In the genomic region with DNA sequence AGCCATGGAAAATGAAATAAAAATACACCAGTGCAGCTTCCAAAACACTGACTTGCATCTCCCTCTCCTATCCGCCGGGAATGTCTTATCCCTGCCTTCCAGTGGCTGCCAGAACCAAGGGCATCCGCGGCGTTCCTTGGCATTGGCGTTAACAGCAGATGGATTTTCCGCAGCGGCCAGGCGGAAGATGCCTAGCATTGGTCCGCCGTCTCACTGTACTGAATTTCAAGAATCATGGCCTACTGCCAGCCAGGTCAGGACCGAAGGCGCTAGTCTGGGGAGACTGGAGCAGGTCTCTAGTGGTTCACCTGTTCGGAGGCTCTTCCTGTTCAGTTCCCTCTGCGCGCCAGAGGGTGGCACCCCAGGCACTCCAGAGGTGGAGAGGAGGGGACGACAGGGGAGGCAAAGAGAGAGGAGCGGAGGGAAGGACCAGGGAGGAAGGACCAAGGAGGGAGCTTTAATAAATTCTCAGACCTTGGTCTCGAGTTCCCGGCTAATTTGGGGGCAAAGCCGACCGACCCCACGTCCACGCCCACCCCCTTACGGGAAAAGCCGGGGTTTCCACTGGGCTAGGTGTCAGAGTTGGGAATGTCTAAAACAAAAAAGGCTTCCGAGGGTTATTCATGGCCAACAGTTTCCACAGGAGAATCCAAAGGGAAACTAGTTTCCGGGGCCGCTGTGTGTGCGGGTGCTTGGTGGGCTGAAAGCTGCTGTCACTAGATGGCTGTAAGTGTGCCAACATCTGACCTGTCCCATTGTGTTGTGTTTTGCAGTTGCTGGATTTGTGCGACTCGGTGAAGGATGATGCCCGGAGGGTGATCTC, we compare ENCODE assay signal across 1 cellular context.
TF ChIP-seq lines count a peak whose summit lies in the region.

No MANE protein-coding gene starts in this region.

TF ChIP-seq in GM12878, 131 proteins besides CTCF, POLR2A, EP300 and RAD21 (continued from another document):
- TF ChIP-seq, protein P1, sequence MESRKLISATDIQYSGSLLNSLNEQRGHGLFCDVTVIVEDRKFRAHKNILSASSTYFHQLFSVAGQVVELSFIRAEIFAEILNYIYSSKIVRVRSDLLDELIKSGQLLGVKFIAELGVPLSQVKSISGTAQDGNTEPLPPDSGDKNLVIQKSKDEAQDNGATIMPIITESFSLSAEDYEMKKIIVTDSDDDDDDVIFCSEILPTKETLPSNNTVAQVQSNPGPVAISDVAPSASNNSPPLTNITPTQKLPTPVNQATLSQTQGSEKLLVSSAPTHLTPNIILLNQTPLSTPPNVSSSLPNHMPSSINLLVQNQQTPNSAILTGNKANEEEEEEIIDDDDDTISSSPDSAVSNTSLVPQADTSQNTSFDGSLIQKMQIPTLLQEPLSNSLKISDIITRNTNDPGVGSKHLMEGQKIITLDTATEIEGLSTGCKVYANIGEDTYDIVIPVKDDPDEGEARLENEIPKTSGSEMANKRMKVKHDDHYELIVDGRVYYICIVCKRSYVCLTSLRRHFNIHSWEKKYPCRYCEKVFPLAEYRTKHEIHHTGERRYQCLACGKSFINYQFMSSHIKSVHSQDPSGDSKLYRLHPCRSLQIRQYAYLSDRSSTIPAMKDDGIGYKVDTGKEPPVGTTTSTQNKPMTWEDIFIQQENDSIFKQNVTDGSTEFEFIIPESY (IDR thresholded peaks at IDR 0.05), result no peak
- TF ChIP-seq BRCA1 (IDR thresholded peaks at IDR 0.05; ENCODE audit: low read depth, low read length) (no peak), NRF1 (conservative IDR thresholded peaks at IDR 0.05; ENCODE audit: low read depth, low read length) (no peak), KDM1A (IDR thresholded peaks at IDR 0.05; ENCODE audit: borderline replicate concordance) (no peak), SMAD5 (IDR thresholded peaks at IDR 0.05; ENCODE audit: low read depth) (no peak), NR2C1 (IDR thresholded peaks at IDR 0.05) (no peak), MTA3 (IDR thresholded peaks at IDR 0.05; ENCODE audit: borderline replicate concordance, low read length) (no peak), RFX5 (IDR thresholded peaks at IDR 0.05; ENCODE audit: low read depth, low read length) (no peak), TCF12 (IDR thresholded peaks at IDR 0.05; ENCODE audit: low read depth, low read length) (no peak), PAX8 (IDR thresholded peaks at IDR 0.05) (no peak), RB1 (IDR thresholded peaks at IDR 0.05; ENCODE audit: borderline replicate concordance) (0 out of 2 replicates have a peak, but pooled peaks have one; percentile 15), ZBED1 (IDR thresholded peaks at IDR 0.05; ENCODE audit: borderline replicate concordance) (no peak), SP1 (IDR thresholded peaks at IDR 0.05; ENCODE audit: low read depth, low read length) (no peak), CREB1 (IDR thresholded peaks at IDR 0.05; ENCODE audit: low read depth) (no peak), CBX3 (IDR thresholded peaks at IDR 0.05; ENCODE audit: borderline replicate concordance, low read depth) (no peak), JUNB (IDR thresholded peaks at IDR 0.05) (no peak), SREBF1 (IDR thresholded peaks at IDR 0.05; ENCODE audit: low read length) (no peak), BHLHE40 (IDR thresholded peaks at IDR 0.05; ENCODE audit: borderline replicate concordance in 1 of 2, low read depth in 2 of 2, low read length in 1 of 2) (peak in 1 of 2 experiments; percentile 22; a peak in 1 of 4 replicates), SPI1 (IDR thresholded peaks at IDR 0.05; ENCODE audit: borderline replicate concordance, insufficient read depth, low read depth, low read length) (peak; percentile 17; the same call in 1 of the 2 replicates), ZSCAN29 (IDR thresholded peaks at IDR 0.05) (no peak)
- TF ChIP-seq, protein P2, sequence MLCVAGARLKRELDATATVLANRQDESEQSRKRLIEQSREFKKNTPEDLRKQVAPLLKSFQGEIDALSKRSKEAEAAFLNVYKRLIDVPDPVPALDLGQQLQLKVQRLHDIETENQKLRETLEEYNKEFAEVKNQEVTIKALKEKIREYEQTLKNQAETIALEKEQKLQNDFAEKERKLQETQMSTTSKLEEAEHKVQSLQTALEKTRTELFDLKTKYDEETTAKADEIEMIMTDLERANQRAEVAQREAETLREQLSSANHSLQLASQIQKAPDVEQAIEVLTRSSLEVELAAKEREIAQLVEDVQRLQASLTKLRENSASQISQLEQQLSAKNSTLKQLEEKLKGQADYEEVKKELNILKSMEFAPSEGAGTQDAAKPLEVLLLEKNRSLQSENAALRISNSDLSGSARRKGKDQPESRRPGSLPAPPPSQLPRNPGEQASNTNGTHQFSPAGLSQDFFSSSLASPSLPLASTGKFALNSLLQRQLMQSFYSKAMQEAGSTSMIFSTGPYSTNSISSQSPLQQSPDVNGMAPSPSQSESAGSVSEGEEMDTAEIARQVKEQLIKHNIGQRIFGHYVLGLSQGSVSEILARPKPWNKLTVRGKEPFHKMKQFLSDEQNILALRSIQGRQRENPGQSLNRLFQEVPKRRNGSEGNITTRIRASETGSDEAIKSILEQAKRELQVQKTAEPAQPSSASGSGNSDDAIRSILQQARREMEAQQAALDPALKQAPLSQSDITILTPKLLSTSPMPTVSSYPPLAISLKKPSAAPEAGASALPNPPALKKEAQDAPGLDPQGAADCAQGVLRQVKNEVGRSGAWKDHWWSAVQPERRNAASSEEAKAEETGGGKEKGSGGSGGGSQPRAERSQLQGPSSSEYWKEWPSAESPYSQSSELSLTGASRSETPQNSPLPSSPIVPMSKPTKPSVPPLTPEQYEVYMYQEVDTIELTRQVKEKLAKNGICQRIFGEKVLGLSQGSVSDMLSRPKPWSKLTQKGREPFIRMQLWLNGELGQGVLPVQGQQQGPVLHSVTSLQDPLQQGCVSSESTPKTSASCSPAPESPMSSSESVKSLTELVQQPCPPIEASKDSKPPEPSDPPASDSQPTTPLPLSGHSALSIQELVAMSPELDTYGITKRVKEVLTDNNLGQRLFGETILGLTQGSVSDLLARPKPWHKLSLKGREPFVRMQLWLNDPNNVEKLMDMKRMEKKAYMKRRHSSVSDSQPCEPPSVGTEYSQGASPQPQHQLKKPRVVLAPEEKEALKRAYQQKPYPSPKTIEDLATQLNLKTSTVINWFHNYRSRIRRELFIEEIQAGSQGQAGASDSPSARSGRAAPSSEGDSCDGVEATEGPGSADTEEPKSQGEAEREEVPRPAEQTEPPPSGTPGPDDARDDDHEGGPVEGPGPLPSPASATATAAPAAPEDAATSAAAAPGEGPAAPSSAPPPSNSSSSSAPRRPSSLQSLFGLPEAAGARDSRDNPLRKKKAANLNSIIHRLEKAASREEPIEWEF (IDR thresholded peaks at IDR 0.05; ENCODE audit: insufficient replicate concordance, low read depth, low read length), result no peak
- TF ChIP-seq, protein P3, sequence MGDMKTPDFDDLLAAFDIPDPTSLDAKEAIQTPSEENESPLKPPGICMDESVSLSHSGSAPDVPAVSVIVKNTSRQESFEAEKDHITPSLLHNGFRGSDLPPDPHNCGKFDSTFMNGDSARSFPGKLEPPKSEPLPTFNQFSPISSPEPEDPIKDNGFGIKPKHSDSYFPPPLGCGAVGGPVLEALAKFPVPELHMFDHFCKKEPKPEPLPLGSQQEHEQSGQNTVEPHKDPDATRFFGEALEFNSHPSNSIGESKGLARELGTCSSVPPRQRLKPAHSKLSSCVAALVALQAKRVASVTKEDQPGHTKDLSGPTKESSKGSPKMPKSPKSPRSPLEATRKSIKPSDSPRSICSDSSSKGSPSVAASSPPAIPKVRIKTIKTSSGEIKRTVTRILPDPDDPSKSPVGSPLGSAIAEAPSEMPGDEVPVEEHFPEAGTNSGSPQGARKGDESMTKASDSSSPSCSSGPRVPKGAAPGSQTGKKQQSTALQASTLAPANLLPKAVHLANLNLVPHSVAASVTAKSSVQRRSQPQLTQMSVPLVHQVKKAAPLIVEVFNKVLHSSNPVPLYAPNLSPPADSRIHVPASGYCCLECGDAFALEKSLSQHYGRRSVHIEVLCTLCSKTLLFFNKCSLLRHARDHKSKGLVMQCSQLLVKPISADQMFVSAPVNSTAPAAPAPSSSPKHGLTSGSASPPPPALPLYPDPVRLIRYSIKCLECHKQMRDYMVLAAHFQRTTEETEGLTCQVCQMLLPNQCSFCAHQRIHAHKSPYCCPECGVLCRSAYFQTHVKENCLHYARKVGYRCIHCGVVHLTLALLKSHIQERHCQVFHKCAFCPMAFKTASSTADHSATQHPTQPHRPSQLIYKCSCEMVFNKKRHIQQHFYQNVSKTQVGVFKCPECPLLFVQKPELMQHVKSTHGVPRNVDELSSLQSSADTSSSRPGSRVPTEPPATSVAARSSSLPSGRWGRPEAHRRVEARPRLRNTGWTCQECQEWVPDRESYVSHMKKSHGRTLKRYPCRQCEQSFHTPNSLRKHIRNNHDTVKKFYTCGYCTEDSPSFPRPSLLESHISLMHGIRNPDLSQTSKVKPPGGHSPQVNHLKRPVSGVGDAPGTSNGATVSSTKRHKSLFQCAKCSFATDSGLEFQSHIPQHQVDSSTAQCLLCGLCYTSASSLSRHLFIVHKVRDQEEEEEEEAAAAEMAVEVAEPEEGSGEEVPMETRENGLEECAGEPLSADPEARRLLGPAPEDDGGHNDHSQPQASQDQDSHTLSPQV (IDR thresholded peaks at IDR 0.05), result no peak
- TF ChIP-seq, protein P4, sequence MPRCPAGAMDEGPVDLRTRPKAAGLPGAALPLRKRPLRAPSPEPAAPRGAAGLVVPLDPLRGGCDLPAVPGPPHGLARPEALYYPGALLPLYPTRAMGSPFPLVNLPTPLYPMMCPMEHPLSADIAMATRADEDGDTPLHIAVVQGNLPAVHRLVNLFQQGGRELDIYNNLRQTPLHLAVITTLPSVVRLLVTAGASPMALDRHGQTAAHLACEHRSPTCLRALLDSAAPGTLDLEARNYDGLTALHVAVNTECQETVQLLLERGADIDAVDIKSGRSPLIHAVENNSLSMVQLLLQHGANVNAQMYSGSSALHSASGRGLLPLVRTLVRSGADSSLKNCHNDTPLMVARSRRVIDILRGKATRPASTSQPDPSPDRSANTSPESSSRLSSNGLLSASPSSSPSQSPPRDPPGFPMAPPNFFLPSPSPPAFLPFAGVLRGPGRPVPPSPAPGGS (IDR thresholded peaks at IDR 0.05; ENCODE audit: borderline replicate concordance, insufficient read depth, low read depth, low read length, poor library complexity, severe bottlenecking), result no peak
- TF ChIP-seq, protein P5, sequence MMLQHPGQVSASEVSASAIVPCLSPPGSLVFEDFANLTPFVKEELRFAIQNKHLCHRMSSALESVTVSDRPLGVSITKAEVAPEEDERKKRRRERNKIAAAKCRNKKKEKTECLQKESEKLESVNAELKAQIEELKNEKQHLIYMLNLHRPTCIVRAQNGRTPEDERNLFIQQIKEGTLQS (IDR thresholded peaks at IDR 0.05; ENCODE audit: borderline replicate concordance, extremely low read depth, low read depth, low read length), result no peak
- TF ChIP-seq, protein P6, sequence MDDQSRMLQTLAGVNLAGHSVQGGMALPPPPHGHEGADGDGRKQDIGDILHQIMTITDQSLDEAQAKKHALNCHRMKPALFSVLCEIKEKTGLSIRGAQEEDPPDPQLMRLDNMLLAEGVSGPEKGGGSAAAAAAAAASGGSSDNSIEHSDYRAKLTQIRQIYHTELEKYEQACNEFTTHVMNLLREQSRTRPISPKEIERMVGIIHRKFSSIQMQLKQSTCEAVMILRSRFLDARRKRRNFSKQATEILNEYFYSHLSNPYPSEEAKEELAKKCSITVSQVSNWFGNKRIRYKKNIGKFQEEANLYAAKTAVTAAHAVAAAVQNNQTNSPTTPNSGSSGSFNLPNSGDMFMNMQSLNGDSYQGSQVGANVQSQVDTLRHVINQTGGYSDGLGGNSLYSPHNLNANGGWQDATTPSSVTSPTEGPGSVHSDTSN (IDR thresholded peaks at IDR 0.05; ENCODE audit: insufficient replicate concordance, low read depth, low read length), result no peak
- TF ChIP-seq, protein P7, sequence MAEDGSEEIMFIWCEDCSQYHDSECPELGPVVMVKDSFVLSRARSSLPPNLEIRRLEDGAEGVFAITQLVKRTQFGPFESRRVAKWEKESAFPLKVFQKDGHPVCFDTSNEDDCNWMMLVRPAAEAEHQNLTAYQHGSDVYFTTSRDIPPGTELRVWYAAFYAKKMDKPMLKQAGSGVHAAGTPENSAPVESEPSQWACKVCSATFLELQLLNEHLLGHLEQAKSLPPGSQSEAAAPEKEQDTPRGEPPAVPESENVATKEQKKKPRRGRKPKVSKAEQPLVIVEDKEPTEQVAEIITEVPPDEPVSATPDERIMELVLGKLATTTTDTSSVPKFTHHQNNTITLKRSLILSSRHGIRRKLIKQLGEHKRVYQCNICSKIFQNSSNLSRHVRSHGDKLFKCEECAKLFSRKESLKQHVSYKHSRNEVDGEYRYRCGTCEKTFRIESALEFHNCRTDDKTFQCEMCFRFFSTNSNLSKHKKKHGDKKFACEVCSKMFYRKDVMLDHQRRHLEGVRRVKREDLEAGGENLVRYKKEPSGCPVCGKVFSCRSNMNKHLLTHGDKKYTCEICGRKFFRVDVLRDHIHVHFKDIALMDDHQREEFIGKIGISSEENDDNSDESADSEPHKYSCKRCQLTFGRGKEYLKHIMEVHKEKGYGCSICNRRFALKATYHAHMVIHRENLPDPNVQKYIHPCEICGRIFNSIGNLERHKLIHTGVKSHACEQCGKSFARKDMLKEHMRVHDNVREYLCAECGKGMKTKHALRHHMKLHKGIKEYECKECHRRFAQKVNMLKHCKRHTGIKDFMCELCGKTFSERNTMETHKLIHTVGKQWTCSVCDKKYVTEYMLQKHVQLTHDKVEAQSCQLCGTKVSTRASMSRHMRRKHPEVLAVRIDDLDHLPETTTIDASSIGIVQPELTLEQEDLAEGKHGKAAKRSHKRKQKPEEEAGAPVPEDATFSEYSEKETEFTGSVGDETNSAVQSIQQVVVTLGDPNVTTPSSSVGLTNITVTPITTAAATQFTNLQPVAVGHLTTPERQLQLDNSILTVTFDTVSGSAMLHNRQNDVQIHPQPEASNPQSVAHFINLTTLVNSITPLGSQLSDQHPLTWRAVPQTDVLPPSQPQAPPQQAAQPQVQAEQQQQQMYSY (CRISPR knock-in tag; IDR thresholded peaks at IDR 0.05), result no peak
- TF ChIP-seq, protein P8, sequence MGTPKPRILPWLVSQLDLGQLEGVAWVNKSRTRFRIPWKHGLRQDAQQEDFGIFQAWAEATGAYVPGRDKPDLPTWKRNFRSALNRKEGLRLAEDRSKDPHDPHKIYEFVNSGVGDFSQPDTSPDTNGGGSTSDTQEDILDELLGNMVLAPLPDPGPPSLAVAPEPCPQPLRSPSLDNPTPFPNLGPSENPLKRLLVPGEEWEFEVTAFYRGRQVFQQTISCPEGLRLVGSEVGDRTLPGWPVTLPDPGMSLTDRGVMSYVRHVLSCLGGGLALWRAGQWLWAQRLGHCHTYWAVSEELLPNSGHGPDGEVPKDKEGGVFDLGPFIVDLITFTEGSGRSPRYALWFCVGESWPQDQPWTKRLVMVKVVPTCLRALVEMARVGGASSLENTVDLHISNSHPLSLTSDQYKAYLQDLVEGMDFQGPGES (IDR thresholded peaks at IDR 0.05), result no peak
